In genomic region chr5:61052870-61053269, GRCh38 we compare ENCODE assay signal across 12 cellular contexts.
A peak's percentile ranks its signal among the peaks of the same experiment; 100 is the strongest.
DNase-seq lines count a peak whose midpoint lies in the region; ATAC-seq and TF ChIP-seq lines count a peak whose summit lies in the region.
"Had no signal": no experiment of that assay in that cellular context is flagged by ENCODE, and none has a peak within 500 bp of the region (broad histone marks: within the 10 kb centered on the region; RNA-seq: fewer than 3 reads in every experiment).

No MANE protein-coding gene starts in this region.

- H2AFZ ChIP-seq in GM23248 = no peak overlapping the region

- H3K79me2 ChIP-seq in GM23248 (ENCODE audit: insufficient read depth) = peaks cover 48% of the 10 kb centered on the region

- no peak for TF ChIP-seq CTCF in foreskin keratinocyte (conservative IDR thresholded peaks at IDR 0.05)

- H3K27ac ChIP-seq in GM23248 (peak overlapping the region; percentile 58), foreskin keratinocyte (peak overlapping the region; percentile 14)
- H3K27ac ChIP-seq in effector memory CD4-positive, alpha-beta T cell (ENCODE audit: insufficient read depth, low read length, poor library complexity, severe bottlenecking) = no peak overlapping the region
- H3K27ac ChIP-seq: psoas muscle had no signal

- peak; percentile 93 for DNase-seq in A172 (ENCODE audit: low spot score)
- peak; percentile 86 for DNase-seq in GM23248
- DNase-seq in foreskin keratinocyte = peak; percentile 86 to 96
- no peak for DNase-seq in NCI-H69 (lab: John Stamatoyannopoulos, UW)
- no peak for DNase-seq in activated CD8-positive, alpha-beta memory T cell treated with anti-CD3 and anti-CD28 coated beads for 24 hours
- DNase-seq in effector memory CD4-positive, alpha-beta T cell = no peak
- no peak for DNase-seq in HuH-7.5 (ENCODE audit: low spot score)
- DNase-seq: central memory CD4-positive, alpha-beta T cell; NCI-H146; psoas muscle had no signal

- H3F3A ChIP-seq in GM23248 (ENCODE audit: insufficient read depth) = peaks cover 30% of the 10 kb centered on the region

- in situ Hi-C loops in GM23248 (cut with MboI) = no loop called here

- H3K9ac ChIP-seq in GM23248 = no peak overlapping the region

- H3K27me3 ChIP-seq in GM23248 (replicated peaks; ENCODE audit: insufficient read depth) = no peaks in the 10 kb centered on the region
- no peaks in the 10 kb centered on the region for H3K27me3 ChIP-seq in foreskin keratinocyte
- no peaks in the 10 kb centered on the region for H3K27me3 ChIP-seq in effector memory CD4-positive, alpha-beta T cell (replicated peaks; ENCODE audit: control insufficient read depth, insufficient read depth, low read length, poor library complexity, severe bottlenecking)

- no peaks in the 10 kb centered on the region for H3K9me2 ChIP-seq in GM23248 (ENCODE audit: insufficient read depth)

- peak; percentile 62 for ATAC-seq in SK-N-SH treated with all-trans-retinoic acid at 6 μM for 48 hours
- peak; percentile 84 for ATAC-seq in foreskin keratinocyte
- ATAC-seq: psoas muscle, Right ventricle myocardium inferior had no signal

- no peaks in the 10 kb centered on the region for H3K9me3 ChIP-seq in GM23248 (ENCODE audit: low read depth)
- no peaks in the 10 kb centered on the region for H3K9me3 ChIP-seq in effector memory CD4-positive, alpha-beta T cell (ENCODE audit: control insufficient read depth, low read length)
- H3K9me3 ChIP-seq: psoas muscle had no signal

- H3K36me3 ChIP-seq in GM23248 (ENCODE audit: low read depth) = no peaks in the 10 kb centered on the region
- no peaks in the 10 kb centered on the region for H3K36me3 ChIP-seq in effector memory CD4-positive, alpha-beta T cell (ENCODE audit: control insufficient read depth, insufficient read depth, low read length)

- peak overlapping the region; percentile 30 for H3K4me2 ChIP-seq in GM23248 (ENCODE audit: unreplicated experiment)

- H3K4me1 ChIP-seq in GM23248 (ENCODE audit: insufficient read depth) (peaks cover 54% of the 10 kb centered on the region), foreskin keratinocyte (peaks cover 45% of the 10 kb centered on the region)
- H3K4me1 ChIP-seq in effector memory CD4-positive, alpha-beta T cell (ENCODE audit: control insufficient read depth, insufficient read depth, low read length, poor library complexity, severe bottlenecking) = no peaks in the 10 kb centered on the region
- H3K4me1 ChIP-seq: psoas muscle had no signal

- WGBS in GM23248 (ENCODE audit: low coverage in 1 of 2, low lambda C conversion rate in 2 of 2, missing lambda C conversion rate in 2 of 2), 2 experiments = 56 to 60% methylated on average over 2 of the region's 2 CpGs

- H3K4me3 ChIP-seq in GM23248 = no peak overlapping the region
- no peak overlapping the region for H3K4me3 ChIP-seq in effector memory CD4-positive, alpha-beta T cell (ENCODE audit: insufficient read depth, low read depth, low read length, poor library complexity, severe bottlenecking)
- H3K4me3 ChIP-seq: psoas muscle had no signal

- no peaks in the 10 kb centered on the region for H4K20me1 ChIP-seq in GM23248 (ENCODE audit: insufficient read depth)

TF ChIP-seq in SK-N-SH treated with all-trans-retinoic acid at 6 μM for 48 hours, 23 proteins besides CTCF, POLR2A, EP300 and RAD21:
- TF ChIP-seq ZFP3 (CRISPR knock-in tag; IDR thresholded peaks at IDR 0.05) (no peak), CSDC2 (CRISPR knock-in tag; IDR thresholded peaks at IDR 0.05) (no peak), ISL1 (CRISPR knock-in tag; IDR thresholded peaks at IDR 0.05) (peak; percentile 58), PATZ1 (CRISPR knock-in tag; IDR thresholded peaks at IDR 0.05; ENCODE audit: borderline replicate concordance) (no peak), TSHZ2 (CRISPR knock-in tag; IDR thresholded peaks at IDR 0.05) (no peak), RARB (CRISPR knock-in tag; IDR thresholded peaks at IDR 0.05) (no peak), CSRNP3 (CRISPR knock-in tag; IDR thresholded peaks at IDR 0.05) (no peak)
TF ChIP-seq in SK-N-SH treated with all-trans-retinoic acid at 6 μM for 48 hours: peak in this region for 1.

Comparison
In these comparisons a context has a peak if more than half of its experiments do, and no peak if none do; other contexts are left out.
1. DNase-seq: peak in A172 (single experiment), GM23248 (single experiment) and foreskin keratinocyte (2 of 2); none in NCI-H69 (single experiment), activated CD8-positive, alpha-beta memory T cell treated with anti-CD3 and anti-CD28 coated beads for 24 hours (single experiment), effector memory CD4-positive, alpha-beta T cell (0 of 3) and HuH-7.5 (single experiment).